In the genomic region with DNA sequence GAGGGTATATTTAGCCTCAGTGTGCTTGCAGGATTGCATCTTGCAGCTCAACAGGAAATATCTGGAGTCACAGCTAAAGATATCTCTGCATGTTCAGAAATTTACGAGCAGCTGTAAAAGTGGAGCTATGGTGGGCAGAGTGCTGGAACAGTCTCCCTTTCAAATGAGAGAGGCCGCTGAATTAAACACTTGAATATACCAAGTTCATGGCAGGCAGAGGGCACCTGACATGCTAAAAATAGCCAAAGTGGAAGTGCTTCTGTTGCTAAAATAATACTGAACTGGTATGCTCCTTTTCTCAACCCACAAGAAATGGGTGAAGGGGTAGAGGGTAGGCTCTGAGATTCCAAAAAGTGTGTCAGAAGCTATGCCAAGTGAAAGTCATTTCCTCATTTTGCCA, we compare ENCODE assay signal across 12 cellular contexts.
DNase-seq lines count a peak whose midpoint lies in the region; ATAC-seq and TF ChIP-seq lines count a peak whose summit lies in the region.
"Had no signal": no experiment of that assay in that cellular context is flagged by ENCODE, and none has a peak within 500 bp of the region (broad histone marks: within the 10 kb centered on the region; RNA-seq: fewer than 3 reads in every experiment).

No MANE protein-coding gene starts in this region.

- H3K27ac ChIP-seq in KMS-11 (peak overlapping the region; percentile 55), PC-9 (no peak overlapping the region), right cardiac atrium (ENCODE audit: low read length) (peak overlapping the region; percentile 78), smooth muscle cell (ENCODE audit: low read depth) (peak overlapping the region; percentile 69)

- intact Hi-C loops in PC-9 (cut with micrococcal nuclease; ENCODE audit: unreplicated experiment) (no loop called here), right cardiac atrium (cut with DNase I) (loop anchor here in 1 of 4 donors (10.0 kb wide), 2 partner anchors 91 to 151 kb away; no protein-coding TSS in a partner anchor)

- H3K4me3 ChIP-seq in KMS-11 (IDR thresholded peaks at IDR 0.05; ENCODE audit: insufficient read depth, low read depth, low read length) (no peak overlapping the region), PC-9 (no peak overlapping the region), right cardiac atrium (ENCODE audit: low read length) (peak overlapping the region; percentile 40), smooth muscle cell (no peak overlapping the region)

- H3F3A ChIP-seq in PC-9 (ENCODE audit: insufficient read depth, low read depth): no peaks in the 10 kb centered on the region
- peaks cover 22% of the 10 kb centered on the region for H3F3A ChIP-seq in smooth muscle cell (ENCODE audit: low read depth)

- H3K27me3 ChIP-seq in KMS-11 (ENCODE audit: insufficient read depth, low read depth) (no peaks in the 10 kb centered on the region), PC-9 (ENCODE audit: insufficient read depth, low read depth) (no peaks in the 10 kb centered on the region), right cardiac atrium (ENCODE audit: control insufficient read depth, insufficient read depth) (no peaks in the 10 kb centered on the region), smooth muscle cell (ENCODE audit: low read depth) (no peaks in the 10 kb centered on the region)

- no peaks in the 10 kb centered on the region for H3K9me3 ChIP-seq in PC-9 (ENCODE audit: insufficient read depth, low read depth)
- no peaks in the 10 kb centered on the region for H3K9me3 ChIP-seq in right cardiac atrium (ENCODE audit: control insufficient read depth, low read length)
- no peaks in the 10 kb centered on the region for H3K9me3 ChIP-seq in smooth muscle cell (replicated peaks; ENCODE audit: low read depth)

- peak; percentile 36 to 57 for ATAC-seq in right cardiac atrium
- ATAC-seq: naive thymus-derived CD8-positive, alpha-beta T cell had no signal

- H3K4me2 ChIP-seq in KMS-11: peak overlapping the region; percentile 89
- peak overlapping the region; percentile 26; the same call in 1 of the 2 replicates for H3K4me2 ChIP-seq in PC-9
- peak overlapping the region; percentile 74 for H3K4me2 ChIP-seq in smooth muscle cell

- no peak for DNase-seq in PC-9
- no peak for DNase-seq in right cardiac atrium
- DNase-seq in smooth muscle cell (lab: John Stamatoyannopoulos, UW; ENCODE audit: unreplicated experiment): no peak
- no peak for DNase-seq in NCI-H146 (lab: John Stamatoyannopoulos, UW)
- DNase-seq in midbrain (lab: John Stamatoyannopoulos, UW): no peak
- DNase-seq in globus pallidus (ENCODE audit: low spot score): no peak
- no peak for DNase-seq in A172 (ENCODE audit: low spot score)
- DNase-seq: activated CD4-positive, alpha-beta T cell treated with anti-CD3 and anti-CD28 coated beads, Interleukin-2, amount 50 U/mL, for 1 hour; IMR-90; naive thymus-derived CD8-positive, alpha-beta T cell; OCI-M1 had no signal

- H3K9me2 ChIP-seq in PC-9 (ENCODE audit: insufficient read depth): no peaks in the 10 kb centered on the region

- H3K9ac ChIP-seq in KMS-11: peak overlapping the region; percentile 19; the same call in 1 of the 2 replicates
- no peak overlapping the region for H3K9ac ChIP-seq in smooth muscle cell (ENCODE audit: low read depth)

- H3K36me3 ChIP-seq in KMS-11 (ENCODE audit: insufficient read depth): no peaks in the 10 kb centered on the region
- no peaks in the 10 kb centered on the region for H3K36me3 ChIP-seq in PC-9 (ENCODE audit: low read depth)
- no peaks in the 10 kb centered on the region for H3K36me3 ChIP-seq in smooth muscle cell (ENCODE audit: low read depth)

- BruUV-seq in PC-9 (replicated peaks; lab: Mats Ljungman, UMichigan): no TSS peak

- TF ChIP-seq CTCF in KMS-11 (conservative IDR thresholded peaks at IDR 0.05; ENCODE audit: low read depth, low read length): no peak
- TF ChIP-seq CTCF in PC-9 (conservative IDR thresholded peaks at IDR 0.05): no peak
- no peak for TF ChIP-seq CTCF in smooth muscle cell (IDR thresholded peaks at IDR 0.05; ENCODE audit: borderline replicate concordance, insufficient read depth, poor library complexity, severe bottlenecking)

- 26% methylated on average over 2 of the region's 2 CpGs for WGBS in right cardiac atrium
- 20% methylated on average over 2 of the region's 2 CpGs for WGBS in smooth muscle cell (ENCODE audit: low lambda C conversion rate)

- H4K20me1 ChIP-seq in KMS-11 (ENCODE audit: insufficient read depth): no peaks in the 10 kb centered on the region
- H4K20me1 ChIP-seq in PC-9 (ENCODE audit: insufficient read depth): no peaks in the 10 kb centered on the region; the same call in 1 of the 2 replicates
- H4K20me1 ChIP-seq in smooth muscle cell (ENCODE audit: low read depth): peaks cover 29% of the 10 kb centered on the region

- POLR2A ChIA-PET in PC-9 (lab: Charles Lee; ENCODE audit: unreplicated experiment): no interaction called here

- H3K79me2 ChIP-seq in KMS-11 (ENCODE audit: insufficient read depth, low read depth) (no peaks in the 10 kb centered on the region), PC-9 (ENCODE audit: low read depth) (no peaks in the 10 kb centered on the region), smooth muscle cell (ENCODE audit: low read depth) (peaks cover 7% of the 10 kb centered on the region)

- CTCF ChIA-PET in PC-9 (lab: Charles Lee): no interaction called here

- H2AFZ ChIP-seq in KMS-11 (ENCODE audit: low read depth) (peak overlapping the region; percentile 73), PC-9 (no peak overlapping the region), smooth muscle cell (ENCODE audit: low read depth) (no peak overlapping the region)

- H3K4me1 ChIP-seq in KMS-11 (ENCODE audit: low read depth, poor library complexity, severe bottlenecking): peaks cover 52% of the 10 kb centered on the region
- no peaks in the 10 kb centered on the region for H3K4me1 ChIP-seq in PC-9 (replicated peaks; ENCODE audit: insufficient read depth)
- peaks cover 9% of the 10 kb centered on the region for H3K4me1 ChIP-seq in right cardiac atrium (ENCODE audit: control insufficient read depth, insufficient read depth, low read length)
- H3K4me1 ChIP-seq in smooth muscle cell (ENCODE audit: low read depth): peaks cover 29% of the 10 kb centered on the region

Comparison
In these comparisons a context has a peak if more than half of its experiments do, and no peak if none do; other contexts are left out.
1. H3K4me2 ChIP-seq: peak in every context shown above with its lines; median percentile 89 in KMS-11; 74 in smooth muscle cell; 26 in PC-9.